Comparison of ENCODE assay signal across 8 cellular contexts in the genomic region with DNA sequence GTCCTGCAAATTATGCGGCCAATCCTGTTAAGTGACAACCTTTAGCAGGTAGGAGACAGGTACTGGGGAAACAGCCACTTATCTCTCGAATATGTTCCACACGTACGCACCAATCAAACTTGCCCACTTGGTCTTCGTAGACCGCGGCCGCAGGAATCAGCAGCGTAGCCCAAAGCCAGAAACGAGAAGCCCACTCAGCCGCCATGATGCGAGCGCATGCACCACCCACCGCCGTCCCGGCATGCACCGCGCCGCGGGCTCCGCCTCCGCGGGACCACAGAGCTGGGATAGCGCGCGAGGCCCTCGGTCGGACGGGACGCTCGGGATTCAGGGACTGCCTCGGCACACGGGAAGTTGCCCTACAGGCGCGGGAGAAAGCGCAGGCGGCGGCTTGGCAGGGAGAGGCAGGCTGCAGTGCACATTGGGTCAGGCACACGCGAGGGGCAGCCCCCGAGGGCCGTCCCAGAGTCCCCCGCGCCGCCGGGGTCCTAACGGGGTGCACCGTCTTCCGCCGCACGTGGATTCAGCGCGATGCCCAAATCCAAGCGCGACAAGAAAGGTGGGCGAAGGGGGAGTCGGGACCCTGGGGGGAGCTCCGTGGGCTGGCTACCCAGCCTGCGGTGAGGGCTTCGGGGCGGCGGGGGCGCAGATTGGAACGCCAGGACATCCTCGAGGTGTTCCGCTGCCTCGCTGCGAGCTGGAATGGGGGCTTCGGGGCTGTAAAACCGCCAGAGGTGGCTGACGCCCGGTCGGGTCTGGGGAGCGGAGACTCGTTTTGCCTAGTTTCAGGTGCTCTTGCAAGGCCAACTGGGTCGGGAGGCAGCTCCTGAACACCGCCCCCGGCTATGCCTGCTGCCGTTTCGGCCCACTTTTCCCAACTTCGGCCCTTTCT. TPM values are rescaled to one million over a fixed set of nuclear protein-coding genes. Genes with fewer than 3 reads are reported as not detected.
DNase-seq lines count a peak whose midpoint lies in the region; ATAC-seq, FAIRE-seq and TF ChIP-seq lines count a peak whose summit lies in the region.

A gene (minus strand): TSS at position 220 of the 892 bp plus-strand sequence. CDS start 15 bp downstream, at position 205.
A gene (plus strand): TSS at position 501 of the 892 bp plus-strand sequence. CDS start 31 bp downstream, at position 532.

- H3K27me3 Mint-ChIP-seq in WTC11 (ENCODE audit: low read depth) = no peaks in the 10 kb centered on the region

- H2AFZ ChIP-seq in smooth muscle cell (ENCODE audit: low read depth) = peak within 1 kb of the TSS; percentile 98

- H3K27ac ChIP-seq in smooth muscle cell (ENCODE audit: low read depth) = peak within 1 kb of the TSS; percentile 92

- H3K36me3 ChIP-seq in bronchial epithelial cell (ENCODE audit: control insufficient read depth, insufficient read depth, low read length) = peaks cover 12% of the 10 kb centered on the region
- no peaks in the 10 kb centered on the region for H3K36me3 ChIP-seq in smooth muscle cell (ENCODE audit: low read depth)

- CTCF ChIA-PET in WTC11 (lab: Charles Lee) = interaction anchor here (0.8 to 1.5 kb wide), 4 partner anchors 11 to 398 kb away, joined by 3 to 5 read pairs (median 3); no protein-coding TSS in a partner anchor

- H3K79me2 ChIP-seq in smooth muscle cell (ENCODE audit: low read depth) = peaks cover 81% of the 10 kb centered on the region

- H3K4me1 ChIP-seq in smooth muscle cell (ENCODE audit: low read depth) = peaks cover 21% of the 10 kb centered on the region

- H3K4me3 Mint-ChIP-seq in WTC11 = peak within 1 kb of the TSS; percentile 98

- H3K36me3 Mint-ChIP-seq in WTC11 = peaks cover 18% of the 10 kb centered on the region

- no peaks in the 10 kb centered on the region for H3F3A ChIP-seq in smooth muscle cell (ENCODE audit: low read depth)

- H3K4me1 Mint-ChIP-seq in WTC11 = peaks cover 21% of the 10 kb centered on the region

- peak within 1 kb of the TSS; percentile 98 for H3K4me2 ChIP-seq in smooth muscle cell

- peak within 1 kb of the TSS; percentile 94 for H3K9ac ChIP-seq in smooth muscle cell (ENCODE audit: low read depth)

- TF ChIP-seq CTCF in WTC11 (IDR thresholded peaks at IDR 0.05) (no peak), bronchial epithelial cell (IDR thresholded peaks at IDR 0.05; ENCODE audit: insufficient read depth, low read length, severe bottlenecking) (no peak), smooth muscle cell (IDR thresholded peaks at IDR 0.05; ENCODE audit: borderline replicate concordance, insufficient read depth, poor library complexity, severe bottlenecking) (no peak)

- FAIRE-seq in bronchial epithelial cell (lab: Jason Lieb, UNC) = no peak

- H3K27ac Mint-ChIP-seq in WTC11 = peak within 1 kb of the TSS; percentile 96

- peaks cover 11% of the 10 kb centered on the region for H4K20me1 ChIP-seq in smooth muscle cell (ENCODE audit: low read depth)

- H3K9me3 Mint-ChIP-seq in WTC11 = no peaks in the 10 kb centered on the region

- H3K4me3 ChIP-seq in bronchial epithelial cell (ENCODE audit: low read depth, low read length) = peak within 1 kb of the TSS; percentile 98
- H3K4me3 ChIP-seq in smooth muscle cell = peak within 1 kb of the TSS; percentile 97

- H3K9me3 ChIP-seq in smooth muscle cell (replicated peaks; ENCODE audit: low read depth) = no peaks in the 10 kb centered on the region

- under 1% methylated on average over 79 of the region's 81 CpGs for WGBS in smooth muscle cell (ENCODE audit: low lambda C conversion rate)

- peak; percentile 50 for DNase-seq in A172 (ENCODE audit: low spot score)
- peak; percentile 85 for DNase-seq in NCI-H2196 (lab: John Stamatoyannopoulos, UW; ENCODE audit: unreplicated experiment)
- DNase-seq in WTC11 (ENCODE audit: low spot score) = peak; percentile 86
- DNase-seq in bronchial epithelial cell (ENCODE audit: low read depth) = peak; percentile 70
- peak; percentile 96 for DNase-seq in iPS-NIHi7 (ENCODE audit: extremely low spot score)
- DNase-seq in smooth muscle cell (lab: John Stamatoyannopoulos, UW; ENCODE audit: unreplicated experiment) = peak; percentile 69

- H3K27me3 ChIP-seq in bronchial epithelial cell (ENCODE audit: control insufficient read depth, insufficient read depth, low read length) = no peaks in the 10 kb centered on the region
- H3K27me3 ChIP-seq in smooth muscle cell (ENCODE audit: low read depth) = no peaks in the 10 kb centered on the region

- peak; percentile 64 for ATAC-seq in GM18519 (IDR thresholded peaks at IDR 0.05; ENCODE audit: low FRiP score, unreplicated experiment)
- peak; percentile 85 for ATAC-seq in HG03045 (IDR thresholded peaks at IDR 0.05; ENCODE audit: unreplicated experiment)
- ATAC-seq in WTC11 = peak; percentile 80

- POLR2A ChIA-PET in WTC11 (lab: Charles Lee) = interaction anchor here (1.4 kb wide), 1 partner anchor 61 kb away, joined by 4 read pairs; a partner anchor contains a TSS

TF ChIP-seq in WTC11, 78 proteins besides CTCF, POLR2A, EP300 and RAD21 (continues in another document):
- TF ChIP-seq ESRRA (CRISPR knock-in tag; IDR thresholded peaks at IDR 0.05; ENCODE audit: borderline replicate concordance) (peak; percentile 22; the same call in 1 of the 2 replicates), SP1 (CRISPR knock-in tag; conservative IDR thresholded peaks at IDR 0.05) (peak; percentile 92), ZNF263 (CRISPR knock-in tag; IDR thresholded peaks at IDR 0.05; ENCODE audit: low read depth) (no peak), SMAD4 (CRISPR knock-in tag; IDR thresholded peaks at IDR 0.05) (peak; percentile 79; the same call in 1 of the 2 replicates)
- TF ChIP-seq, protein P1, sequence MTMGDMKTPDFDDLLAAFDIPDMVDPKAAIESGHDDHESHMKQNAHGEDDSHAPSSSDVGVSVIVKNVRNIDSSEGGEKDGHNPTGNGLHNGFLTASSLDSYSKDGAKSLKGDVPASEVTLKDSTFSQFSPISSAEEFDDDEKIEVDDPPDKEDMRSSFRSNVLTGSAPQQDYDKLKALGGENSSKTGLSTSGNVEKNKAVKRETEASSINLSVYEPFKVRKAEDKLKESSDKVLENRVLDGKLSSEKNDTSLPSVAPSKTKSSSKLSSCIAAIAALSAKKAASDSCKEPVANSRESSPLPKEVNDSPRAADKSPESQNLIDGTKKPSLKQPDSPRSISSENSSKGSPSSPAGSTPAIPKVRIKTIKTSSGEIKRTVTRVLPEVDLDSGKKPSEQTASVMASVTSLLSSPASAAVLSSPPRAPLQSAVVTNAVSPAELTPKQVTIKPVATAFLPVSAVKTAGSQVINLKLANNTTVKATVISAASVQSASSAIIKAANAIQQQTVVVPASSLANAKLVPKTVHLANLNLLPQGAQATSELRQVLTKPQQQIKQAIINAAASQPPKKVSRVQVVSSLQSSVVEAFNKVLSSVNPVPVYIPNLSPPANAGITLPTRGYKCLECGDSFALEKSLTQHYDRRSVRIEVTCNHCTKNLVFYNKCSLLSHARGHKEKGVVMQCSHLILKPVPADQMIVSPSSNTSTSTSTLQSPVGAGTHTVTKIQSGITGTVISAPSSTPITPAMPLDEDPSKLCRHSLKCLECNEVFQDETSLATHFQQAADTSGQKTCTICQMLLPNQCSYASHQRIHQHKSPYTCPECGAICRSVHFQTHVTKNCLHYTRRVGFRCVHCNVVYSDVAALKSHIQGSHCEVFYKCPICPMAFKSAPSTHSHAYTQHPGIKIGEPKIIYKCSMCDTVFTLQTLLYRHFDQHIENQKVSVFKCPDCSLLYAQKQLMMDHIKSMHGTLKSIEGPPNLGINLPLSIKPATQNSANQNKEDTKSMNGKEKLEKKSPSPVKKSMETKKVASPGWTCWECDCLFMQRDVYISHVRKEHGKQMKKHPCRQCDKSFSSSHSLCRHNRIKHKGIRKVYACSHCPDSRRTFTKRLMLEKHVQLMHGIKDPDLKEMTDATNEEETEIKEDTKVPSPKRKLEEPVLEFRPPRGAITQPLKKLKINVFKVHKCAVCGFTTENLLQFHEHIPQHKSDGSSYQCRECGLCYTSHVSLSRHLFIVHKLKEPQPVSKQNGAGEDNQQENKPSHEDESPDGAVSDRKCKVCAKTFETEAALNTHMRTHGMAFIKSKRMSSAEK (CRISPR knock-in tag; IDR thresholded peaks at IDR 0.05; ENCODE audit: borderline replicate concordance) = peak; percentile 71; the same call in 1 of the 2 replicates
- TF ChIP-seq, protein P2, sequence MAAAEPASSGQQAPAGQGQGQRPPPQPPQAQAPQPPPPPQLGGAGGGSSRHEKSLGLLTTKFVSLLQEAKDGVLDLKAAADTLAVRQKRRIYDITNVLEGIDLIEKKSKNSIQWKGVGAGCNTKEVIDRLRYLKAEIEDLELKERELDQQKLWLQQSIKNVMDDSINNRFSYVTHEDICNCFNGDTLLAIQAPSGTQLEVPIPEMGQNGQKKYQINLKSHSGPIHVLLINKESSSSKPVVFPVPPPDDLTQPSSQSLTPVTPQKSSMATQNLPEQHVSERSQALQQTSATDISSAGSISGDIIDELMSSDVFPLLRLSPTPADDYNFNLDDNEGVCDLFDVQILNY (CRISPR knock-in tag; IDR thresholded peaks at IDR 0.05) = peak; percentile 83
- TF ChIP-seq, protein P3, sequence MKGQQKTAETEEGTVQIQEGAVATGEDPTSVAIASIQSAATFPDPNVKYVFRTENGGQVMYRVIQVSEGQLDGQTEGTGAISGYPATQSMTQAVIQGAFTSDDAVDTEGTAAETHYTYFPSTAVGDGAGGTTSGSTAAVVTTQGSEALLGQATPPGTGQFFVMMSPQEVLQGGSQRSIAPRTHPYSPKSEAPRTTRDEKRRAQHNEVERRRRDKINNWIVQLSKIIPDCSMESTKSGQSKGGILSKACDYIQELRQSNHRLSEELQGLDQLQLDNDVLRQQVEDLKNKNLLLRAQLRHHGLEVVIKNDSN (CRISPR knock-in tag; IDR thresholded peaks at IDR 0.05) = peak; percentile 83
- TF ChIP-seq, protein P4, sequence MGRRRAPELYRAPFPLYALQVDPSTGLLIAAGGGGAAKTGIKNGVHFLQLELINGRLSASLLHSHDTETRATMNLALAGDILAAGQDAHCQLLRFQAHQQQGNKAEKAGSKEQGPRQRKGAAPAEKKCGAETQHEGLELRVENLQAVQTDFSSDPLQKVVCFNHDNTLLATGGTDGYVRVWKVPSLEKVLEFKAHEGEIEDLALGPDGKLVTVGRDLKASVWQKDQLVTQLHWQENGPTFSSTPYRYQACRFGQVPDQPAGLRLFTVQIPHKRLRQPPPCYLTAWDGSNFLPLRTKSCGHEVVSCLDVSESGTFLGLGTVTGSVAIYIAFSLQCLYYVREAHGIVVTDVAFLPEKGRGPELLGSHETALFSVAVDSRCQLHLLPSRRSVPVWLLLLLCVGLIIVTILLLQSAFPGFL (CRISPR knock-in tag; IDR thresholded peaks at IDR 0.05; ENCODE audit: borderline replicate concordance) = 0 out of 2 replicates have a peak, but pooled peaks have one; percentile 70

RNA-seq across cellular contexts. Expression of the first gene that starts in this region (rescaled TPM):
- 31.9 and 35.8 TPM in 2 replicates for total RNA-seq in A172 (2014; rRNA removed; shearing (Covaris generic))
- total RNA-seq in WTC11 (2021) (46.5 to 53.5 TPM (median 48.6 TPM) in 3 replicates), bronchial epithelial cell (45.8 and 60.8 TPM in 2 replicates), smooth muscle cell (40.9 and 54.4 TPM in 2 replicates)
- 44.8 and 48.8 TPM in 2 replicates for polyA plus RNA-seq in smooth muscle cell

RNA-seq across cellular contexts. Expression of the second gene that starts in this region (rescaled TPM):
- total RNA-seq in A172 (2014; rRNA removed; shearing (Covaris generic)) = 44.6 and 51.9 TPM in 2 replicates
- total RNA-seq in WTC11 (2021) (40.9 to 54.6 TPM (median 43.0 TPM) in 3 replicates), bronchial epithelial cell (26.0 and 55.5 TPM in 2 replicates), smooth muscle cell (14.7 and 16.8 TPM in 2 replicates)
- polyA plus RNA-seq in smooth muscle cell = 25.1 and 29.8 TPM in 2 replicates

Comparison
In these comparisons a context has a peak if more than half of its experiments do, and no peak if none do; other contexts are left out.
1. Peak in every context shown above with its lines: DNase-seq, ATAC-seq, H3K4me3 ChIP-seq and H3K27ac ChIP-seq.